In genomic region chr19:38838986-38839761, GRCh38 we compare ENCODE assay signal across 14 cellular contexts. TPM values are rescaled to one million over a fixed set of nuclear protein-coding genes. Genes with fewer than 3 reads are reported as not detected.
A peak's percentile ranks its signal among the peaks of the same experiment; 100 is the strongest.
DNase-seq lines count a peak whose midpoint lies in the region; ATAC-seq, FAIRE-seq and TF ChIP-seq lines count a peak whose summit lies in the region.
"Had no signal": no experiment of that assay in that cellular context is flagged by ENCODE, and none has a peak within 500 bp of the region (broad histone marks: within the 10 kb centered on the region; RNA-seq: fewer than 3 reads in every experiment).

No MANE protein-coding gene starts in this region.

- H3K79me2 ChIP-seq in H1 (ENCODE audit: control insufficient read depth in 1 of 2, insufficient read depth in 2 of 2, low read length in 2 of 2), result peaks cover 0 to 30% of the 10 kb centered on the region in 2 experiments; a peak in 2 of 4 replicates

- no peak overlapping the region for H3K9ac ChIP-seq in H1 (replicated peaks in 1 of 4; ENCODE audit: extremely low read depth in 1 of 4, low read depth in 3 of 4, low read length in 3 of 4)

- TF ChIP-seq CTCF in RWPE1 (conservative IDR thresholded peaks at IDR 0.05; ENCODE audit: low read depth), result no peak
- no peak for TF ChIP-seq CTCF in H1 (IDR thresholded peaks at IDR 0.05; ENCODE audit: control extremely low read depth in 1 of 3, insufficient read depth in 1 of 3, low read depth in 1 of 3, low read length in 3 of 3)
- no peak for TF ChIP-seq CTCF in progenitor cell of endocrine pancreas (IDR thresholded peaks at IDR 0.05; ENCODE audit: unreplicated experiment)

- no peak overlapping the region for H3K14ac ChIP-seq in H1 (ENCODE audit: insufficient read length)

- H3K56ac ChIP-seq in H1 (replicated peaks; ENCODE audit: insufficient read length, low read depth, low read length), result no peak overlapping the region

- POLR2A ChIA-PET in RWPE1 (lab: Yijun Ruan, JAX; ENCODE audit: low non-redundant PET) (interaction anchor here (0.6 kb wide), 2 partner anchors 32 to 124 kb away, joined by 3 to 5 read pairs; no protein-coding TSS in a partner anchor), H1 (lab: Charles Lee; ENCODE audit: partially characterized antibody) (interaction anchor here (0.6 to 14.2 kb wide), 20 partner anchors 7 to 105 kb away, joined by 3 to 376 read pairs (median 4); partner anchors contain the start of genes CAPN12, HNRNPL, MRPS12 and SARS2)

- no peak overlapping the region for H3K4me2 ChIP-seq in H1 (ENCODE audit: insufficient read depth in 1 of 2, low read depth in 2 of 2, low read length in 2 of 2)

- H3K36me3 ChIP-seq in H1 (ENCODE audit: control insufficient read depth in 2 of 4, insufficient read depth in 4 of 4, low read length in 3 of 4), result peaks cover 76 to 89% (median 83%) of the 10 kb centered on the region in 4 experiments

- H2BK120ac ChIP-seq in H1 (replicated peaks; ENCODE audit: low read depth, low read length), result no peak overlapping the region

- no peak overlapping the region for H2BK20ac ChIP-seq in H1 (ENCODE audit: low read length)

- H3K4ac ChIP-seq in H1 (replicated peaks; ENCODE audit: insufficient read length, low read depth, low read length), result no peak overlapping the region

- peaks cover 7% of the 10 kb centered on the region; the same call in 1 of the 2 replicates for H3K79me1 ChIP-seq in H1 (ENCODE audit: low read depth, low read length)

- no peaks in the 10 kb centered on the region; a peak in 1 of 7 replicates for H3K27me3 ChIP-seq in H1 (replicated peaks in 1 of 4; ENCODE audit: control insufficient read depth in 3 of 4, extremely low read depth in 1 of 4, insufficient read depth in 3 of 4, low read length in 3 of 4)

- TF ChIP-seq EP300 in H1 (IDR thresholded peaks at IDR 0.05; ENCODE audit: borderline replicate concordance in 1 of 2, low read depth in 2 of 2, low read length in 2 of 2), result no peak

- peak overlapping the region; percentile 76; the same call in 1 of the 2 replicates for H4K8ac ChIP-seq in H1 (ENCODE audit: extremely low read depth, insufficient read depth, low read length)

- H4K5ac ChIP-seq in H1 (ENCODE audit: insufficient read length, low read depth, low read length), result no peak overlapping the region

- H3K27ac Mint-ChIP-seq in progenitor cell of endocrine pancreas, result peak overlapping the region; percentile 88

- no peak overlapping the region for H3K18ac ChIP-seq in H1 (ENCODE audit: extremely low read depth, low read length)

- H3K23ac ChIP-seq in H1 (ENCODE audit: insufficient read length), result no peak overlapping the region

- H3K4me1 ChIP-seq in H1 (replicated peaks in 1 of 4; ENCODE audit: control insufficient read depth in 3 of 4, insufficient read depth in 4 of 4, low read length in 3 of 4), result no peaks in the 10 kb centered on the region

- peak overlapping the region; percentile 91 for H3K27ac ChIP-seq in RWPE1
- H3K27ac ChIP-seq in H1 (ENCODE audit: low read depth, low read length), result no peak overlapping the region; the same call in 1 of the 2 replicates

- TF ChIP-seq POLR2A in GM12891 (IDR thresholded peaks at IDR 0.05; ENCODE audit: low read depth, low read length) (peak; percentile 8; the same call in 1 of the 2 replicates), H1 (IDR thresholded peaks at IDR 0.05; ENCODE audit: control extremely low read depth in 1 of 2, low read depth in 2 of 2, low read length in 2 of 2) (peak in 1 of 2 experiments; percentile 62; a peak in 1 of 3 replicates)

- DNase-seq in GM12891 (ENCODE audit: insufficient read length, low spot score), result no peak
- DNase-seq in RWPE1 (ENCODE audit: low spot score), result no peak
- DNase-seq in H1 (ENCODE audit: low read depth in 1 of 2, low spot score in 2 of 2), result no peak
- no peak for DNase-seq in progenitor cell of endocrine pancreas (ENCODE audit: low spot score, unreplicated experiment)
- DNase-seq in medulla oblongata (ENCODE audit: extremely low spot score), result no peak
- no peak for DNase-seq in NCI-H510A (lab: John Stamatoyannopoulos, UW)
- no peak for DNase-seq in occipital lobe (lab: John Stamatoyannopoulos, UW)
- DNase-seq: DMS79; effector CD4-positive, alpha-beta T cell; NCI-H774 had no signal

- H4K20me1 ChIP-seq in H1 (replicated peaks in 1 of 2; ENCODE audit: control insufficient read depth in 1 of 2, insufficient read depth in 2 of 2, low read length in 2 of 2), result peaks cover 32 to 45% of the 10 kb centered on the region in 2 experiments

- peaks cover 45% of the 10 kb centered on the region for H3K36me3 Mint-ChIP-seq in progenitor cell of endocrine pancreas (ENCODE audit: insufficient read depth)

- WGBS in H1 (ENCODE audit: extremely low coverage in 1 of 2, insufficient coverage in 1 of 2, insufficient read length in 1 of 2, insufficient replicate concordance in 2 of 2, low coverage in 1 of 2, low lambda C conversion rate in 2 of 2, missing lambda C conversion rate in 1 of 2), 2 experiments, result 96% methylated on average over 12 of the region's 12 CpGs; no CpG with 5 or more reads in 1 of the 2 experiments

- TF ChIP-seq RAD21 in H1 (IDR thresholded peaks at IDR 0.05 in 1 of 2, conservative IDR thresholded peaks at IDR 0.05 in 1 of 2; ENCODE audit: low read depth in 2 of 2, low read length in 2 of 2), result no peak

- no peak overlapping the region for H4K91ac ChIP-seq in H1 (replicated peaks; ENCODE audit: insufficient read length, low read length)

- H3K27me3 Mint-ChIP-seq in progenitor cell of endocrine pancreas, result no peaks in the 10 kb centered on the region

- CTCF ChIA-PET in RWPE1 (lab: Yijun Ruan, JAX), result interaction anchor here (0.6 to 3.1 kb wide), 12 partner anchors 10 to 314 kb away, joined by 3 to 18 read pairs (median 4); no protein-coding TSS in a partner anchor
- CTCF ChIA-PET in H1 (lab: Charles Lee; ENCODE audit: partially characterized antibody), result interaction anchor here (0.6 to 1.5 kb wide), 2 partner anchors 49 to 500 kb away, joined by 3 to 4 read pairs; no protein-coding TSS in a partner anchor

- no peak for ATAC-seq in HG03280 (IDR thresholded peaks at IDR 0.05; ENCODE audit: unreplicated experiment)

- H3K9me3 ChIP-seq in H1 (ENCODE audit: insufficient read depth in 2 of 2, low read depth in 1 of 2, low read length in 1 of 2), result no peaks in the 10 kb centered on the region

- H2AK5ac ChIP-seq in H1 (ENCODE audit: low read depth, low read length), result no peak overlapping the region

- no peaks in the 10 kb centered on the region for H3K9me3 Mint-ChIP-seq in progenitor cell of endocrine pancreas (ENCODE audit: low read depth)

- H3K23me2 ChIP-seq in H1 (ENCODE audit: low read depth, low read length), result no peaks in the 10 kb centered on the region

- H3K4me3 Mint-ChIP-seq in progenitor cell of endocrine pancreas (ENCODE audit: low read depth), result no peak overlapping the region

- FAIRE-seq in GM12891 (lab: Jason Lieb, UNC), result peak; percentile 20
- no peak for FAIRE-seq in H1 (lab: Jason Lieb, UNC)
- FAIRE-seq: GM18507 had no signal

- H2BK15ac ChIP-seq in H1 (ENCODE audit: low read length), result no peak overlapping the region

- H3K4me1 Mint-ChIP-seq in progenitor cell of endocrine pancreas (ENCODE audit: low read depth), result peaks cover 15% of the 10 kb centered on the region

- H2AFZ ChIP-seq in H1 (ENCODE audit: low read length), result no peak overlapping the region

- no peak overlapping the region for H3K4me3 ChIP-seq in H1 (ENCODE audit: extremely low read depth in 1 of 4, insufficient read depth in 2 of 4, low read depth in 3 of 4, low read length in 4 of 4)

- H2BK12ac ChIP-seq in H1 (ENCODE audit: low read depth, low read length), result no peak overlapping the region

- no peak overlapping the region; the same call in 1 of the 2 replicates for H2BK5ac ChIP-seq in H1 (ENCODE audit: low read depth, low read length)

RNA-seq across cellular contexts. Expression of gene ECH1, which starts 7.6 kb away (rescaled TPM):
- polyA plus RNA-seq in GM12891 (2012; ENCODE audit: low read depth, missing spikeins), result 276 TPM
- total RNA-seq in H1 (2021; fragmentation: NEBNext Ultra II Directional; extraction: Animal tissue kit (Norgen Biotek cat#: 25700)), result 101 and 103 TPM in 2 replicates
- polyA plus RNA-seq in H1 (2011; rRNA removed), result 147 and 173 TPM in 2 replicates
- polyA plus RNA-seq in H1 (2011; cell fraction: cytosol; rRNA removed), result 160 TPM
- polyA plus RNA-seq in H1 (2011; cell fraction: nucleus; rRNA removed), result 263 TPM
- 130 to 213 TPM (median 176 TPM) in 4 replicates for polyA plus RNA-seq in H1 (2012, experiment 1 of 2)
- 162 TPM for polyA plus RNA-seq in H1 (2012, experiment 2 of 2)
- polyA plus RNA-seq in H1 (2013, experiment 1 of 2), result 191 TPM
- polyA plus RNA-seq in H1 (2013, experiment 2 of 2), result 181 TPM
- 55.4 and 74.7 TPM in 2 replicates for polyA minus RNA-seq in H1 (2011; rRNA and poly(A)+ RNA removed)
- polyA minus RNA-seq in H1 (2011; cell fraction: cytosol; rRNA and poly(A)+ RNA removed), result 34.3 TPM
- polyA minus RNA-seq in H1 (2011; cell fraction: nucleus; rRNA and poly(A)+ RNA removed), result 30.0 TPM
- total RNA-seq in progenitor cell of endocrine pancreas (86.9 and 93.5 TPM in 2 replicates), occipital lobe (12.9 TPM)

RNA-seq across cellular contexts. Expression of gene HNRNPL, which starts 10.6 kb away (rescaled TPM):
- 305 TPM for polyA plus RNA-seq in GM12891 (2012; ENCODE audit: low read depth, missing spikeins)
- 711 and 779 TPM in 2 replicates for total RNA-seq in H1 (2021; fragmentation: NEBNext Ultra II Directional; extraction: Animal tissue kit (Norgen Biotek cat#: 25700))
- polyA plus RNA-seq in H1 (2011; rRNA removed), result 403 and 404 TPM in 2 replicates
- 354 TPM for polyA plus RNA-seq in H1 (2011; cell fraction: cytosol; rRNA removed)
- polyA plus RNA-seq in H1 (2011; cell fraction: nucleus; rRNA removed), result 541 TPM
- 683 to 1,004 TPM (median 711 TPM) in 4 replicates for polyA plus RNA-seq in H1 (2012, experiment 1 of 2)
- polyA plus RNA-seq in H1 (2012, experiment 2 of 2), result 537 TPM
- polyA plus RNA-seq in H1 (2013, experiment 1 of 2), result 480 TPM
- polyA plus RNA-seq in H1 (2013, experiment 2 of 2), result 470 TPM
- 621 and 711 TPM in 2 replicates for polyA minus RNA-seq in H1 (2011; rRNA and poly(A)+ RNA removed)
- 351 TPM for polyA minus RNA-seq in H1 (2011; cell fraction: cytosol; rRNA and poly(A)+ RNA removed)
- 254 TPM for polyA minus RNA-seq in H1 (2011; cell fraction: nucleus; rRNA and poly(A)+ RNA removed)
- total RNA-seq in progenitor cell of endocrine pancreas (444 and 461 TPM in 2 replicates), occipital lobe (350 TPM)

RNA-seq across cellular contexts. Expression of gene LGALS4, which starts 26.4 kb away (rescaled TPM):
- 0.49 TPM for polyA plus RNA-seq in GM12891 (2012; ENCODE audit: low read depth, missing spikeins)
- total RNA-seq in H1 (2021; fragmentation: NEBNext Ultra II Directional; extraction: Animal tissue kit (Norgen Biotek cat#: 25700)), result 0.37 and 0.54 TPM in 2 replicates
- polyA plus RNA-seq in H1 (2011; rRNA removed), result 0.32 and 0.71 TPM in 2 replicates
- polyA plus RNA-seq in H1 (2011; cell fraction: cytosol; rRNA removed), result 0.19 TPM
- polyA plus RNA-seq in H1 (2011; cell fraction: nucleus; rRNA removed), result 1.3 TPM
- 0.43 to 0.45 TPM in 2 of 4 replicates, not detected in the others for polyA plus RNA-seq in H1 (2012, experiment 1 of 2)
- 0.14 TPM for polyA plus RNA-seq in H1 (2012, experiment 2 of 2)
- polyA plus RNA-seq in H1 (2013, experiment 1 of 2), result 0.43 TPM
- polyA plus RNA-seq in H1 (2013, experiment 2 of 2), result 0.13 TPM
- 0.35 and 0.37 TPM in 2 replicates for polyA minus RNA-seq in H1 (2011; rRNA and poly(A)+ RNA removed)
- polyA minus RNA-seq in H1 (2011; cell fraction: cytosol; rRNA and poly(A)+ RNA removed), result not detected
- polyA minus RNA-seq in H1 (2011; cell fraction: nucleus; rRNA and poly(A)+ RNA removed), result not detected
- 2.7 and 3.7 TPM in 2 replicates for total RNA-seq in progenitor cell of endocrine pancreas
- 1.4 TPM for total RNA-seq in occipital lobe

RNA-seq across cellular contexts. Expression of gene RINL, which starts 38.9 kb away (rescaled TPM):
- polyA plus RNA-seq in GM12891 (2012; ENCODE audit: low read depth, missing spikeins), result 48.2 TPM
- 11.9 and 14.2 TPM in 2 replicates for total RNA-seq in H1 (2021; fragmentation: NEBNext Ultra II Directional; extraction: Animal tissue kit (Norgen Biotek cat#: 25700))
- polyA plus RNA-seq in H1 (2011; rRNA removed), result 11.1 and 13.1 TPM in 2 replicates
- 11.5 TPM for polyA plus RNA-seq in H1 (2011; cell fraction: cytosol; rRNA removed)
- 9.9 TPM for polyA plus RNA-seq in H1 (2011; cell fraction: nucleus; rRNA removed)
- 8.3 to 13.8 TPM (median 11.4 TPM) in 4 replicates for polyA plus RNA-seq in H1 (2012, experiment 1 of 2)
- polyA plus RNA-seq in H1 (2012, experiment 2 of 2), result 16.6 TPM
- polyA plus RNA-seq in H1 (2013, experiment 1 of 2), result 12.7 TPM
- 10.9 TPM for polyA plus RNA-seq in H1 (2013, experiment 2 of 2)
- 2.9 and 4.1 TPM in 2 replicates for polyA minus RNA-seq in H1 (2011; rRNA and poly(A)+ RNA removed)
- 4.3 TPM for polyA minus RNA-seq in H1 (2011; cell fraction: cytosol; rRNA and poly(A)+ RNA removed)
- 6.0 TPM for polyA minus RNA-seq in H1 (2011; cell fraction: nucleus; rRNA and poly(A)+ RNA removed)
- total RNA-seq in progenitor cell of endocrine pancreas (2.6 and 3.0 TPM in 2 replicates), occipital lobe (2.5 TPM)

RNA-seq across cellular contexts. Expression of gene LGALS7B, which starts 50.2 kb away (rescaled TPM):
- polyA plus RNA-seq in GM12891 (2012; ENCODE audit: low read depth, missing spikeins), result 0.51 TPM
- total RNA-seq in H1 (2021; fragmentation: NEBNext Ultra II Directional; extraction: Animal tissue kit (Norgen Biotek cat#: 25700)), result not detected in 2 replicates
- polyA plus RNA-seq in H1 (2011; rRNA removed), result 3.6 and 6.2 TPM in 2 replicates
- 4.2 TPM for polyA plus RNA-seq in H1 (2011; cell fraction: cytosol; rRNA removed)
- polyA plus RNA-seq in H1 (2011; cell fraction: nucleus; rRNA removed), result 1.9 TPM
- polyA plus RNA-seq in H1 (2012, experiment 1 of 2), result 1.1 to 2.9 TPM (median 1.6 TPM) in 4 replicates
- polyA plus RNA-seq in H1 (2012, experiment 2 of 2), result not detected
- polyA plus RNA-seq in H1 (2013, experiment 1 of 2), result 0.85 TPM
- 0.57 TPM for polyA plus RNA-seq in H1 (2013, experiment 2 of 2)
- not detected in 2 replicates for polyA minus RNA-seq in H1 (2011; rRNA and poly(A)+ RNA removed)
- not detected for polyA minus RNA-seq in H1 (2011; cell fraction: cytosol; rRNA and poly(A)+ RNA removed)
- not detected for polyA minus RNA-seq in H1 (2011; cell fraction: nucleus; rRNA and poly(A)+ RNA removed)
- total RNA-seq in progenitor cell of endocrine pancreas (not detected in 2 replicates), occipital lobe (not detected)
- total RNA-seq: omental fat pad; T-helper 2 cell treated with Interferon-gamma antibody and Interleukin-4, amounts not matched to agents 100 ng/mL and 5 ng/mL, for 36 hours had no signal
